ENCODE assay signal across 8 cellular contexts in the genomic region with DNA sequence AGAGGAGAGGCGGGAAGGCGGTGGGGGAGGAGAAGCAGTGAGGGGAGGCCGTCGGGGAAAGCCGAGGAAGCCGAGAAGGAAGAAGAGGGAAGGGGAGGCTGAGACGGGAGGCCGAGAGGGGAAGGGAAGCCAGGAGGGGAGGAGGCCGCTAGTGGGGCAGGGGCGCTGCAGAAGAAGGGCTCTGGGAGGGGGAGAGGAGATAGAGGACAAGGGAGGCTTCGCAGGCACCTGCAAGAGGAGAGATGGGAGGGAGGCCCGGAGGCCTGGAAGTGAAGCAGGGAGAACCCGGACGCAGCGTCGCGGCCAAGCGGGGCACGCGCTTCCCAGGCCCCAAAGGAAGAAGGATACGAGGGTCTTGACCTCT. TPM values are rescaled to one million over a fixed set of nuclear protein-coding genes. Genes with fewer than 3 reads are reported as not detected.
A peak's percentile ranks its signal among the peaks of the same experiment; 100 is the strongest.
DNase-seq lines count a peak whose midpoint lies in the region; ATAC-seq and TF ChIP-seq lines count a peak whose summit lies in the region.

No MANE protein-coding gene starts in this region.

- no peaks in the 10 kb centered on the region for H3K9me2 ChIP-seq in PC-3 (replicated peaks; ENCODE audit: low read length)

- H3K4me1 Mint-ChIP-seq in effector memory CD8-positive, alpha-beta T cell (ENCODE audit: low read depth in 2 of 2): peaks cover 24% of the 10 kb centered on the region in 2 donors
- H3K4me1 Mint-ChIP-seq in naive thymus-derived CD4-positive, alpha-beta T cell: peaks cover 21 to 38% (median 32%) of the 10 kb centered on the region in 7 donors

- BruUV-seq in PC-3 (replicated peaks; lab: Mats Ljungman, UMichigan): no TSS peak

- ATAC-seq in GM21360 (IDR thresholded peaks at IDR 0.05; ENCODE audit: unreplicated experiment) (peak; percentile 1), PC-3 (no peak), HG03280 (IDR thresholded peaks at IDR 0.05; ENCODE audit: unreplicated experiment) (no peak)
- no peak for ATAC-seq in effector memory CD8-positive, alpha-beta T cell (replicated peaks)
- no peak for ATAC-seq in naive thymus-derived CD4-positive, alpha-beta T cell

- peaks cover 9% of the 10 kb centered on the region for H3F3A ChIP-seq in PC-3 (ENCODE audit: low read length, unreplicated experiment)

- intact Hi-C loops in PC-3 (cut with micrococcal nuclease): loop anchor here (5.0 to 10.0 kb wide), 2 partner anchors 43 to 1331 kb away; a partner anchor contains a TSS
- intact Hi-C loops in naive thymus-derived CD4-positive, alpha-beta T cell (cut with micrococcal nuclease): loop anchor here (1.0 to 10.0 kb wide), 8 partner anchors 25 to 1333 kb away; a partner anchor contains a TSS

- no peaks in the 10 kb centered on the region for H3K9me3 Mint-ChIP-seq in effector memory CD8-positive, alpha-beta T cell
- H3K9me3 Mint-ChIP-seq in naive thymus-derived CD4-positive, alpha-beta T cell: peaks cover 0 to 5% (median 0%) of the 10 kb centered on the region in 11 donors

- H3K36me3 ChIP-seq in BLaER1 treated with 17β-estradiol and CSF1 and Interleukin-3, amounts not matched to agents 10 nM and 100 nM: no peaks in the 10 kb centered on the region
- H3K36me3 ChIP-seq in PC-3 (ENCODE audit: low read depth, low read length): no peaks in the 10 kb centered on the region
- H3K36me3 ChIP-seq in naive thymus-derived CD4-positive, alpha-beta T cell (ENCODE audit: control insufficient read depth in 2 of 3, insufficient read depth in 3 of 3, low read length in 3 of 3): no peaks in the 10 kb centered on the region

- H4K20me1 ChIP-seq in BLaER1 treated with 17β-estradiol and CSF1 and Interleukin-3, amounts not matched to agents 10 nM and 100 nM: peaks cover 0 to 19% (median 0%) of the 10 kb centered on the region in 11 experiments; a peak in 7 of 22 replicates
- no peaks in the 10 kb centered on the region for H4K20me1 ChIP-seq in PC-3 (ENCODE audit: low read length)

- H3K4me2 ChIP-seq in BLaER1 treated with 17β-estradiol and CSF1 and Interleukin-3, amounts not matched to agents 10 nM and 100 nM: peak overlapping the region; percentile 66 to 94 (median 78)
- peak overlapping the region; percentile 90 for H3K4me2 ChIP-seq in PC-3 (ENCODE audit: low read length)

- H3K27ac Mint-ChIP-seq in effector memory CD8-positive, alpha-beta T cell: peak overlapping the region; percentile 54 to 77
- H3K27ac Mint-ChIP-seq in naive thymus-derived CD4-positive, alpha-beta T cell: peak overlapping the region in 8 of 9 donors; percentile 38 to 86 (median 54)

- peaks cover 9 to 16% of the 10 kb centered on the region in 2 donors for H3K27me3 Mint-ChIP-seq in effector memory CD8-positive, alpha-beta T cell
- peaks cover 5 to 40% (median 21%) of the 10 kb centered on the region in 5 donors for H3K27me3 Mint-ChIP-seq in naive thymus-derived CD4-positive, alpha-beta T cell

- peak overlapping the region; percentile 77 to 94 (median 87) for H3K9ac ChIP-seq in BLaER1 treated with 17β-estradiol and CSF1 and Interleukin-3, amounts not matched to agents 10 nM and 100 nM
- H3K9ac ChIP-seq in PC-3 (ENCODE audit: low read length): peak overlapping the region; percentile 85

- H3K27me3 ChIP-seq in BLaER1 treated with 17β-estradiol and CSF1 and Interleukin-3, amounts not matched to agents 10 nM and 100 nM: peaks cover 44 to 73% (median 65%) of the 10 kb centered on the region in 11 experiments
- no peaks in the 10 kb centered on the region for H3K27me3 ChIP-seq in PC-3 (ENCODE audit: low read length)
- H3K27me3 ChIP-seq in naive thymus-derived CD4-positive, alpha-beta T cell (ENCODE audit: control insufficient read depth in 2 of 2, insufficient read depth in 2 of 2, low read length in 2 of 2): peaks cover 0 to 7% of the 10 kb centered on the region in 2 donors

- H3K79me2 ChIP-seq in PC-3 (ENCODE audit: low read length): no peaks in the 10 kb centered on the region

- peaks cover 16% of the 10 kb centered on the region for H3K36me3 Mint-ChIP-seq in effector memory CD8-positive, alpha-beta T cell (ENCODE audit: insufficient read depth)
- peaks cover 0 to 6% (median 0%) of the 10 kb centered on the region in 5 donors for H3K36me3 Mint-ChIP-seq in naive thymus-derived CD4-positive, alpha-beta T cell

- POLR2A ChIA-PET in PC-3 (lab: Charles Lee; ENCODE audit: unreplicated experiment): interaction anchor here (0.8 kb wide), 1 partner anchor 1333 kb away, joined by 3 read pairs; a partner anchor contains a TSS
- POLR2A ChIA-PET in naive thymus-derived CD4-positive, alpha-beta T cell (lab: Charles Lee): no interaction called here

- DNase-seq in PC-3: no peak
- no peak for DNase-seq in effector memory CD8-positive, alpha-beta T cell
- DNase-seq in naive thymus-derived CD4-positive, alpha-beta T cell: peak in 1 of 9 donors; percentile 13
- no peak for DNase-seq in iPS-NIHi7 (ENCODE audit: extremely low spot score)
- DNase-seq in activated CD4-positive, alpha-beta T cell treated with anti-CD3 and anti-CD28 coated beads for 48 hours: no peak

- H3K4me3 ChIP-seq in BLaER1 treated with 17β-estradiol and CSF1 and Interleukin-3, amounts not matched to agents 10 nM and 100 nM: peak overlapping the region; percentile 66 to 85 (median 79)
- H3K4me3 ChIP-seq in PC-3 (ENCODE audit: low read length): peak overlapping the region; percentile 90
- peak overlapping the region; percentile 50 for H3K4me3 ChIP-seq in naive thymus-derived CD4-positive, alpha-beta T cell (ENCODE audit: low read length)

- TF ChIP-seq CTCF in PC-3 (conservative IDR thresholded peaks at IDR 0.05; ENCODE audit: low read depth, low read length): no peak

- H3K4me1 ChIP-seq in BLaER1 treated with 17β-estradiol and CSF1 and Interleukin-3, amounts not matched to agents 10 nM and 100 nM: peaks cover 19 to 30% (median 26%) of the 10 kb centered on the region in 10 experiments
- peaks cover 29% of the 10 kb centered on the region for H3K4me1 ChIP-seq in PC-3 (ENCODE audit: insufficient read depth, low read length)
- H3K4me1 ChIP-seq in naive thymus-derived CD4-positive, alpha-beta T cell (ENCODE audit: control insufficient read depth in 2 of 2, insufficient read depth in 2 of 2, low read length in 2 of 2): peaks cover 19 to 24% of the 10 kb centered on the region in 2 donors

- CTCF ChIA-PET in PC-3 (lab: Charles Lee): no interaction called here
- CTCF ChIA-PET in naive thymus-derived CD4-positive, alpha-beta T cell (lab: Charles Lee): no interaction called here

- no peaks in the 10 kb centered on the region for H3K9me3 ChIP-seq in BLaER1 treated with 17β-estradiol and CSF1 and Interleukin-3, amounts not matched to agents 10 nM and 100 nM (replicated peaks in 1 of 11)
- H3K9me3 ChIP-seq in PC-3 (ENCODE audit: low read length): no peaks in the 10 kb centered on the region
- no peaks in the 10 kb centered on the region for H3K9me3 ChIP-seq in naive thymus-derived CD4-positive, alpha-beta T cell (ENCODE audit: control insufficient read depth in 2 of 3, low read length in 3 of 3)

- H3K4me3 Mint-ChIP-seq in effector memory CD8-positive, alpha-beta T cell: peak overlapping the region; percentile 88 to 89
- H3K4me3 Mint-ChIP-seq in naive thymus-derived CD4-positive, alpha-beta T cell: peak overlapping the region; percentile 74 to 95 (median 86)

- H3K27ac ChIP-seq in BLaER1 treated with 17β-estradiol and CSF1 and Interleukin-3, amounts not matched to agents 10 nM and 100 nM: peak overlapping the region; percentile 72 to 93 (median 81)
- peak overlapping the region; percentile 80 for H3K27ac ChIP-seq in PC-3 (ENCODE audit: low read length)
- peak overlapping the region; percentile 51 for H3K27ac ChIP-seq in naive thymus-derived CD4-positive, alpha-beta T cell (ENCODE audit: low read depth, low read length)

- peak overlapping the region; percentile 94 for H2AFZ ChIP-seq in PC-3 (ENCODE audit: low read length)

RNA-seq across cellular contexts. Expression of a gene that starts 2.3 kb away (rescaled TPM):
- total RNA-seq in PC-3 (2014; rRNA removed): 13.2 and 25.3 TPM in 2 replicates
- 1 to 10 TPM in 2 of 5 experiments, under 1 TPM in 2, not detected in 1; 0.59 to 6.9 (median 1.5) TPM for total RNA-seq in naive thymus-derived CD4-positive, alpha-beta T cell
- polyA plus RNA-seq in naive thymus-derived CD4-positive, alpha-beta T cell: under 1 TPM in 1 of 2 donors, not detected in 1; 0.28 TPM

RNA-seq across cellular contexts. Expression of a gene that starts 41.6 kb away (rescaled TPM):
- total RNA-seq in PC-3 (2014; rRNA removed): 223 and 288 TPM in 2 replicates
- 100 to 1,000 TPM in 1 of 5 experiments, 10 to 100 TPM in 2, 1 to 10 TPM in 2; 8.4 to 161 (median 45.9) TPM for total RNA-seq in naive thymus-derived CD4-positive, alpha-beta T cell
- 10 to 100 TPM; 11.5 to 18.7 TPM for polyA plus RNA-seq in naive thymus-derived CD4-positive, alpha-beta T cell
